Comparison of ENCODE assay signal across 1 cellular context in genomic region chr2:187851955-187852624, GRCh38.
TF ChIP-seq lines count a peak whose summit lies in the region.

No MANE protein-coding gene starts in this region.

TF ChIP-seq in H1, 55 proteins besides CTCF, POLR2A, EP300 and RAD21:
- TF ChIP-seq RXRA (IDR thresholded peaks at IDR 0.05; ENCODE audit: insufficient read depth, low read depth, low read length) (no peak), ATF2 (IDR thresholded peaks at IDR 0.05; ENCODE audit: low read length) (no peak), SIN3A (conservative IDR thresholded peaks at IDR 0.05 in 1 of 2, IDR thresholded peaks at IDR 0.05 in 1 of 2; ENCODE audit: low read depth in 1 of 2, low read length in 2 of 2) (no peak), NRF1 (IDR thresholded peaks at IDR 0.05; ENCODE audit: low read depth, low read length) (no peak), HDAC2 (IDR thresholded peaks at IDR 0.05; ENCODE audit: borderline replicate concordance in 1 of 2, low read depth in 2 of 2, low read length in 2 of 2) (no peak), TCF12 (IDR thresholded peaks at IDR 0.05; ENCODE audit: low read depth, low read length) (no peak), SP4 (IDR thresholded peaks at IDR 0.05; ENCODE audit: low read length) (no peak), SP1 (IDR thresholded peaks at IDR 0.05; ENCODE audit: low read depth, low read length) (no peak)
- TF ChIP-seq, protein P1, sequence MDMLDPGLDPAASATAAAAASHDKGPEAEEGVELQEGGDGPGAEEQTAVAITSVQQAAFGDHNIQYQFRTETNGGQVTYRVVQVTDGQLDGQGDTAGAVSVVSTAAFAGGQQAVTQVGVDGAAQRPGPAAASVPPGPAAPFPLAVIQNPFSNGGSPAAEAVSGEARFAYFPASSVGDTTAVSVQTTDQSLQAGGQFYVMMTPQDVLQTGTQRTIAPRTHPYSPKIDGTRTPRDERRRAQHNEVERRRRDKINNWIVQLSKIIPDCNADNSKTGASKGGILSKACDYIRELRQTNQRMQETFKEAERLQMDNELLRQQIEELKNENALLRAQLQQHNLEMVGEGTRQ (IDR thresholded peaks at IDR 0.05; ENCODE audit: low read length), result no peak
